1 cellular context compared by ENCODE assay signal in genomic region chr4:103719320-103720204, GRCh38.
TF ChIP-seq lines count a peak whose summit lies in the region.

TSS of gene TACR3 (minus strand) at chr4:103719985. CDS start at chr4:103719675, 310 bp downstream.

TF ChIP-seq in SK-N-SH treated with all-trans-retinoic acid at 6 μM for 48 hours, 23 proteins besides CTCF, POLR2A, EP300 and RAD21 (continued from another document):
- TF ChIP-seq CSRNP3 (CRISPR knock-in tag; IDR thresholded peaks at IDR 0.05) (no peak), ZNF8 (CRISPR knock-in tag; IDR thresholded peaks at IDR 0.05) (no peak), ZNF565 (CRISPR knock-in tag; conservative IDR thresholded peaks at IDR 0.05; ENCODE audit: low read depth) (no peak), ESRRG (CRISPR knock-in tag; IDR thresholded peaks at IDR 0.05) (no peak), GLIS3 (CRISPR knock-in tag; IDR thresholded peaks at IDR 0.05) (no peak), TCF4 (CRISPR knock-in tag; IDR thresholded peaks at IDR 0.05; ENCODE audit: borderline replicate concordance) (no peak)
TF ChIP-seq in SK-N-SH treated with all-trans-retinoic acid at 6 μM for 48 hours: peak in this region for 0.
